3 cellular contexts compared by ENCODE assay signal in the genomic region with DNA sequence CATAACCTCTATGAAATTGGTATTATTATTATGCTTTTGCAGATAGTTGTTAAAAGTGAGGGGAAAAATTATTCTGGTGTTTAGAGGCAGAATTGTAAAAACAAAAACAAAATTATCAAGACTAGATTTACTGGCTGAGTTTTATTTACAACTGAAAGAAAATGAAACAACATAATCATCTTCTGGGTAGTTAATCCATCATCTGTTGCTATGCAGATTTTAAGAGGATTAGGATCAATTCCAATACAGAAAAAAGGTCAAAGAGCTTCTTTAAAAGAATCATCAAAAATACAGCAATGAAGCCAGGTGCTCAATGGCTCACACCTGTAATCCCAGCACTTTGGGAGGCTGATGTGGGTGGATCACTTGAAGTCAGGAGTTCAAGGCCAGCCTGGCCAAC.
TF ChIP-seq lines count a peak whose summit lies in the region.

No MANE protein-coding gene starts in this region.

TF ChIP-seq in SK-N-SH, 30 proteins besides CTCF, POLR2A, EP300 and RAD21:
- TF ChIP-seq MEF2A (IDR thresholded peaks at IDR 0.05; ENCODE audit: borderline replicate concordance, low read depth): no peak
- TF ChIP-seq RFX5 (IDR thresholded peaks at IDR 0.05; ENCODE audit: low read length): peak; percentile 94
- TF ChIP-seq, protein P1, sequence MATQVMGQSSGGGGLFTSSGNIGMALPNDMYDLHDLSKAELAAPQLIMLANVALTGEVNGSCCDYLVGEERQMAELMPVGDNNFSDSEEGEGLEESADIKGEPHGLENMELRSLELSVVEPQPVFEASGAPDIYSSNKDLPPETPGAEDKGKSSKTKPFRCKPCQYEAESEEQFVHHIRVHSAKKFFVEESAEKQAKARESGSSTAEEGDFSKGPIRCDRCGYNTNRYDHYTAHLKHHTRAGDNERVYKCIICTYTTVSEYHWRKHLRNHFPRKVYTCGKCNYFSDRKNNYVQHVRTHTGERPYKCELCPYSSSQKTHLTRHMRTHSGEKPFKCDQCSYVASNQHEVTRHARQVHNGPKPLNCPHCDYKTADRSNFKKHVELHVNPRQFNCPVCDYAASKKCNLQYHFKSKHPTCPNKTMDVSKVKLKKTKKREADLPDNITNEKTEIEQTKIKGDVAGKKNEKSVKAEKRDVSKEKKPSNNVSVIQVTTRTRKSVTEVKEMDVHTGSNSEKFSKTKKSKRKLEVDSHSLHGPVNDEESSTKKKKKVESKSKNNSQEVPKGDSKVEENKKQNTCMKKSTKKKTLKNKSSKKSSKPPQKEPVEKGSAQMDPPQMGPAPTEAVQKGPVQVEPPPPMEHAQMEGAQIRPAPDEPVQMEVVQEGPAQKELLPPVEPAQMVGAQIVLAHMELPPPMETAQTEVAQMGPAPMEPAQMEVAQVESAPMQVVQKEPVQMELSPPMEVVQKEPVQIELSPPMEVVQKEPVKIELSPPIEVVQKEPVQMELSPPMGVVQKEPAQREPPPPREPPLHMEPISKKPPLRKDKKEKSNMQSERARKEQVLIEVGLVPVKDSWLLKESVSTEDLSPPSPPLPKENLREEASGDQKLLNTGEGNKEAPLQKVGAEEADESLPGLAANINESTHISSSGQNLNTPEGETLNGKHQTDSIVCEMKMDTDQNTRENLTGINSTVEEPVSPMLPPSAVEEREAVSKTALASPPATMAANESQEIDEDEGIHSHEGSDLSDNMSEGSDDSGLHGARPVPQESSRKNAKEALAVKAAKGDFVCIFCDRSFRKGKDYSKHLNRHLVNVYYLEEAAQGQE (IDR thresholded peaks at IDR 0.05; ENCODE audit: low read depth, low read length): no peak

TF ChIP-seq in SK-N-SH treated with all-trans-retinoic acid at 6 μM for 48 hours, 23 proteins besides CTCF, POLR2A, EP300 and RAD21 (continues in another document):
- TF ChIP-seq, protein P2, sequence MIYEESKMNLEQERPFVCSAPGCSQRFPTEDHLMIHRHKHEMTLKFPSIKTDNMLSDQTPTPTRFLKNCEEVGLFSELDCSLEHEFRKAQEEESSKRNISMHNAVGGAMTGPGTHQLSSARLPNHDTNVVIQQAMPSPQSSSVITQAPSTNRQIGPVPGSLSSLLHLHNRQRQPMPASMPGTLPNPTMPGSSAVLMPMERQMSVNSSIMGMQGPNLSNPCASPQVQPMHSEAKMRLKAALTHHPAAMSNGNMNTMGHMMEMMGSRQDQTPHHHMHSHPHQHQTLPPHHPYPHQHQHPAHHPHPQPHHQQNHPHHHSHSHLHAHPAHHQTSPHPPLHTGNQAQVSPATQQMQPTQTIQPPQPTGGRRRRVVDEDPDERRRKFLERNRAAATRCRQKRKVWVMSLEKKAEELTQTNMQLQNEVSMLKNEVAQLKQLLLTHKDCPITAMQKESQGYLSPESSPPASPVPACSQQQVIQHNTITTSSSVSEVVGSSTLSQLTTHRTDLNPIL (CRISPR knock-in tag; IDR thresholded peaks at IDR 0.05; ENCODE audit: low read depth): no peak
- TF ChIP-seq OSR1 (CRISPR knock-in tag; IDR thresholded peaks at IDR 0.05): no peak
- TF ChIP-seq CSDC2 (CRISPR knock-in tag; IDR thresholded peaks at IDR 0.05): no peak
- no peak for TF ChIP-seq ISL1 (CRISPR knock-in tag; IDR thresholded peaks at IDR 0.05)
- TF ChIP-seq, protein P3, sequence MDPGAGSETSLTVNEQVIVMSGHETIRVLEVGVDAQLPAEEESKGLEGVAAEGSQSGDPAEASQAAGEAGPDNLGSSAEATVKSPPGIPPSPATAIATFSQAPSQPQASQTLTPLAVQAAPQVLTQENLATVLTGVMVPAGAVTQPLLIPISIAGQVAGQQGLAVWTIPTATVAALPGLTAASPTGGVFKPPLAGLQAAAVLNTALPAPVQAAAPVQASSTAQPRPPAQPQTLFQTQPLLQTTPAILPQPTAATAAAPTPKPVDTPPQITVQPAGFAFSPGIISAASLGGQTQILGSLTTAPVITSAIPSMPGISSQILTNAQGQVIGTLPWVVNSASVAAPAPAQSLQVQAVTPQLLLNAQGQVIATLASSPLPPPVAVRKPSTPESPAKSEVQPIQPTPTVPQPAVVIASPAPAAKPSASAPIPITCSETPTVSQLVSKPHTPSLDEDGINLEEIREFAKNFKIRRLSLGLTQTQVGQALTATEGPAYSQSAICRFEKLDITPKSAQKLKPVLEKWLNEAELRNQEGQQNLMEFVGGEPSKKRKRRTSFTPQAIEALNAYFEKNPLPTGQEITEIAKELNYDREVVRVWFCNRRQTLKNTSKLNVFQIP (CRISPR knock-in tag; IDR thresholded peaks at IDR 0.05; ENCODE audit: borderline replicate concordance, low read depth): no peak
- TF ChIP-seq, protein P4, sequence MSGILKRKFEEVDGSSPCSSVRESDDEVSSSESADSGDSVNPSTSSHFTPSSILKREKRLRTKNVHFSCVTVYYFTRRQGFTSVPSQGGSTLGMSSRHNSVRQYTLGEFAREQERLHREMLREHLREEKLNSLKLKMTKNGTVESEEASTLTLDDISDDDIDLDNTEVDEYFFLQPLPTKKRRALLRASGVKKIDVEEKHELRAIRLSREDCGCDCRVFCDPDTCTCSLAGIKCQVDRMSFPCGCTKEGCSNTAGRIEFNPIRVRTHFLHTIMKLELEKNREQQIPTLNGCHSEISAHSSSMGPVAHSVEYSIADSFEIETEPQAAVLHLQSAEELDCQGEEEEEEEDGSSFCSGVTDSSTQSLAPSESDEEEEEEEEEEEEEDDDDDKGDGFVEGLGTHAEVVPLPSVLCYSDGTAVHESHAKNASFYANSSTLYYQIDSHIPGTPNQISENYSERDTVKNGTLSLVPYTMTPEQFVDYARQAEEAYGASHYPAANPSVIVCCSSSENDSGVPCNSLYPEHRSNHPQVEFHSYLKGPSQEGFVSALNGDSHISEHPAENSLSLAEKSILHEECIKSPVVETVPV (CRISPR knock-in tag; IDR thresholded peaks at IDR 0.05): no peak
- TF ChIP-seq ZFP30 (CRISPR knock-in tag; IDR thresholded peaks at IDR 0.05): no peak
- TF ChIP-seq, protein P5, sequence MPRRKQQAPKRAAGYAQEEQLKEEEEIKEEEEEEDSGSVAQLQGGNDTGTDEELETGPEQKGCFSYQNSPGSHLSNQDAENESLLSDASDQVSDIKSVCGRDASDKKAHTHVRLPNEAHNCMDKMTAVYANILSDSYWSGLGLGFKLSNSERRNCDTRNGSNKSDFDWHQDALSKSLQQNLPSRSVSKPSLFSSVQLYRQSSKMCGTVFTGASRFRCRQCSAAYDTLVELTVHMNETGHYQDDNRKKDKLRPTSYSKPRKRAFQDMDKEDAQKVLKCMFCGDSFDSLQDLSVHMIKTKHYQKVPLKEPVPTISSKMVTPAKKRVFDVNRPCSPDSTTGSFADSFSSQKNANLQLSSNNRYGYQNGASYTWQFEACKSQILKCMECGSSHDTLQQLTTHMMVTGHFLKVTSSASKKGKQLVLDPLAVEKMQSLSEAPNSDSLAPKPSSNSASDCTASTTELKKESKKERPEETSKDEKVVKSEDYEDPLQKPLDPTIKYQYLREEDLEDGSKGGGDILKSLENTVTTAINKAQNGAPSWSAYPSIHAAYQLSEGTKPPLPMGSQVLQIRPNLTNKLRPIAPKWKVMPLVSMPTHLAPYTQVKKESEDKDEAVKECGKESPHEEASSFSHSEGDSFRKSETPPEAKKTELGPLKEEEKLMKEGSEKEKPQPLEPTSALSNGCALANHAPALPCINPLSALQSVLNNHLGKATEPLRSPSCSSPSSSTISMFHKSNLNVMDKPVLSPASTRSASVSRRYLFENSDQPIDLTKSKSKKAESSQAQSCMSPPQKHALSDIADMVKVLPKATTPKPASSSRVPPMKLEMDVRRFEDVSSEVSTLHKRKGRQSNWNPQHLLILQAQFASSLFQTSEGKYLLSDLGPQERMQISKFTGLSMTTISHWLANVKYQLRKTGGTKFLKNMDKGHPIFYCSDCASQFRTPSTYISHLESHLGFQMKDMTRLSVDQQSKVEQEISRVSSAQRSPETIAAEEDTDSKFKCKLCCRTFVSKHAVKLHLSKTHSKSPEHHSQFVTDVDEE (CRISPR knock-in tag; IDR thresholded peaks at IDR 0.05): no peak
- TF ChIP-seq GLIS3 (CRISPR knock-in tag; IDR thresholded peaks at IDR 0.05): no peak
- no peak for TF ChIP-seq SNAI2 (CRISPR knock-in tag; IDR thresholded peaks at IDR 0.05)
- TF ChIP-seq ZNF565 (CRISPR knock-in tag; conservative IDR thresholded peaks at IDR 0.05; ENCODE audit: low read depth): no peak
- TF ChIP-seq RARB (CRISPR knock-in tag; IDR thresholded peaks at IDR 0.05): no peak
- TF ChIP-seq ESRRG (CRISPR knock-in tag; IDR thresholded peaks at IDR 0.05): no peak
- TF ChIP-seq ZNF70 (CRISPR knock-in tag; IDR thresholded peaks at IDR 0.05): no peak
- TF ChIP-seq ZFP3 (CRISPR knock-in tag; IDR thresholded peaks at IDR 0.05): no peak

TF ChIP-seq in H1, 55 proteins besides CTCF, POLR2A, EP300 and RAD21:
- TF ChIP-seq RFX5 (IDR thresholded peaks at IDR 0.05; ENCODE audit: borderline replicate concordance, low read depth, low read length) (peak; percentile 78), BCL11A (IDR thresholded peaks at IDR 0.05; ENCODE audit: low read depth in 2 of 2, low read length in 2 of 2) (no peak)
